In genomic region chr1:64343105-64343960, GRCh38 we compare ENCODE assay signal across 11 cellular contexts.
DNase-seq lines count a peak whose midpoint lies in the region; ATAC-seq, FAIRE-seq and TF ChIP-seq lines count a peak whose summit lies in the region.
"Had no signal": no experiment of that assay in that cellular context is flagged by ENCODE, and none has a peak within 500 bp of the region (broad histone marks: within the 10 kb centered on the region; RNA-seq: fewer than 3 reads in every experiment).

No MANE protein-coding gene starts in this region.

- peak; percentile 97 for DNase-seq in H4 (ENCODE audit: low spot score)
- peak; percentile 92 for DNase-seq in NCI-H345 treated with DMSO at 0.1 percent for 48 hours (lab: John Stamatoyannopoulos, UW; ENCODE audit: unreplicated experiment)
- peak; percentile 100 for DNase-seq in bronchial epithelial cell (ENCODE audit: low read depth)
- DNase-seq in pons (ENCODE audit: low spot score), result peak; percentile 25
- no peak for DNase-seq in GM12891 (ENCODE audit: insufficient read length, low spot score)
- DNase-seq in ecto neural progenitor cell (ENCODE audit: low spot score), result no peak
- DNase-seq: activated CD8-positive, alpha-beta memory T cell treated with anti-CD3 and anti-CD28 coated beads, Interleukin-2, amount 50 U/mL, for 48 hours; psoas muscle had no signal

- no peak for TF ChIP-seq POLR2A in GM12891 (IDR thresholded peaks at IDR 0.05; ENCODE audit: low read depth, low read length)

- FAIRE-seq in bronchial epithelial cell (lab: Jason Lieb, UNC) (peak; percentile 86), GM12891 (lab: Jason Lieb, UNC) (no peak)
- FAIRE-seq: GM12878 had no signal

- no peak for TF ChIP-seq CTCF in bronchial epithelial cell (IDR thresholded peaks at IDR 0.05; ENCODE audit: insufficient read depth, low read length, severe bottlenecking)

- no peaks in the 10 kb centered on the region for H3K36me3 ChIP-seq in bronchial epithelial cell (ENCODE audit: control insufficient read depth, insufficient read depth, low read length)

- no peak for ATAC-seq in GM21367 (IDR thresholded peaks at IDR 0.05; ENCODE audit: unreplicated experiment)
- no peak for ATAC-seq in HG02970 (IDR thresholded peaks at IDR 0.05; ENCODE audit: low FRiP score, unreplicated experiment)
- ATAC-seq: GM12878, psoas muscle had no signal

- no peaks in the 10 kb centered on the region for H3K27me3 ChIP-seq in bronchial epithelial cell (ENCODE audit: control insufficient read depth, insufficient read depth, low read length)

- no peak overlapping the region for H3K4me3 ChIP-seq in bronchial epithelial cell (ENCODE audit: low read depth, low read length)
- H3K4me3 ChIP-seq: GM12878, psoas muscle had no signal

TF ChIP-seq in GM12891, 5 proteins besides CTCF, POLR2A, EP300 and RAD21:
- TF ChIP-seq SPI1 (IDR thresholded peaks at IDR 0.05; ENCODE audit: low read depth, low read length), result no peak
- TF ChIP-seq POLR2AphosphoS5 (IDR thresholded peaks at IDR 0.05; ENCODE audit: low read depth, low read length), result no peak
- no peak for TF ChIP-seq POU2F2 (IDR thresholded peaks at IDR 0.05; ENCODE audit: low read depth, low read length)
- TF ChIP-seq TAF1 (IDR thresholded peaks at IDR 0.05; ENCODE audit: low read depth, low read length), result no peak
- no peak for TF ChIP-seq PAX5 (IDR thresholded peaks at IDR 0.05; ENCODE audit: insufficient read depth, low read length, severe bottlenecking)

Comparison
In these comparisons a context has a peak if more than half of its experiments do, and no peak if none do; other contexts are left out.
1. DNase-seq: peak in H4 (single experiment), NCI-H345 treated with DMSO at 0.1 percent for 48 hours (single experiment), bronchial epithelial cell (single experiment) and pons (single experiment); none in GM12891 (single experiment) and ecto neural progenitor cell (single experiment).